17 cellular contexts compared by ENCODE assay signal in genomic region chr2:212979046-212979612, GRCh38.
"Had no signal": no experiment of that assay in that cellular context is flagged by ENCODE, and none has a peak within 500 bp of the region (broad histone marks: within the 10 kb centered on the region; RNA-seq: fewer than 3 reads in every experiment).

No MANE protein-coding gene starts in this region.

- FAIRE-seq: keratinocyte had no signal

- ATAC-seq: left lung; stimulated activated memory B cell treated with anti-CD40 and anti-IgM and Interleukin-4, amounts not matched to agents 10 μg/mL and 1 μg/mL and 100 μg/mL, for 72 hours had no signal

- H3K36me3 Mint-ChIP-seq: naive thymus-derived CD4-positive, alpha-beta T cell; stimulated activated memory B cell treated with anti-CD40 and anti-IgM and Interleukin-4, amounts not matched to agents 10 μg/mL and 1 μg/mL and 100 μg/mL, for 72 hours had no signal

- H3K4me1 ChIP-seq: colonic mucosa, left lung, tibial artery had no signal

- DNase-seq: activated CD4-positive, alpha-beta T cell treated with anti-CD3 and anti-CD28 coated beads for 1 hour; activated CD4-positive, alpha-beta T cell treated with anti-CD3 and anti-CD28 coated beads, Interleukin-2, amount 50 U/mL, for 4 hours; activated effector memory CD4-positive, alpha-beta T cell treated with Interleukin-2 at 50 U/mL for 16 hours; activated naive CD4-positive, alpha-beta T cell treated with anti-CD3 and anti-CD28 coated beads, Interleukin-2, amount 50 U/mL, for 16 hours; activated T-cell treated with anti-CD3 and anti-CD28 coated beads, Interleukin-2, amount 50 U/mL, for 24 hours; colonic mucosa; left lung; mammary epithelial cell; naive thymus-derived CD4-positive, alpha-beta T cell; stimulated activated CD4-positive, alpha-beta T cell treated with anti-CD3 and anti-CD28 coated beads, Interleukin-12 subunit alpha, Interleukin-12 subunit beta, amount 100 ng/mL, for 4 hours; stimulated activated CD4-positive, alpha-beta T cell treated with anti-CD3 and anti-CD28 coated beads, Interleukin-2, amount 100 ng/mL, for 24 hours; T1000; tibial artery had no signal

- H3K27me3 ChIP-seq: colonic mucosa, esophagus muscularis mucosa, left lung, neutrophil, tibial artery had no signal

- H3K4me3 ChIP-seq: colonic mucosa, esophagus muscularis mucosa, left lung, tibial artery had no signal

- H3K27ac Mint-ChIP-seq: activated T-cell treated with anti-CD3 and anti-CD28 coated beads, Interleukin-2, amount 50 U/mL, for 24 hours; stimulated activated memory B cell treated with anti-CD40 and anti-IgM and Interleukin-4, amounts not matched to agents 10 μg/mL and 1 μg/mL and 100 μg/mL, for 72 hours had no signal

- H3K9me3 Mint-ChIP-seq: activated T-cell treated with anti-CD3 and anti-CD28 coated beads, Interleukin-2, amount 50 U/mL, for 24 hours; stimulated activated memory B cell treated with anti-CD40 and anti-IgM and Interleukin-4, amounts not matched to agents 10 μg/mL and 1 μg/mL and 100 μg/mL, for 72 hours had no signal

- H3K27me3 Mint-ChIP-seq: activated T-cell treated with anti-CD3 and anti-CD28 coated beads, Interleukin-2, amount 50 U/mL, for 24 hours; stimulated activated memory B cell treated with anti-CD40 and anti-IgM and Interleukin-4, amounts not matched to agents 10 μg/mL and 1 μg/mL and 100 μg/mL, for 72 hours had no signal

- H3K27ac ChIP-seq: colonic mucosa, esophagus muscularis mucosa, left lung, neutrophil, tibial artery had no signal

- H3K4me3 Mint-ChIP-seq: activated T-cell treated with anti-CD3 and anti-CD28 coated beads, Interleukin-2, amount 50 U/mL, for 24 hours; stimulated activated memory B cell treated with anti-CD40 and anti-IgM and Interleukin-4, amounts not matched to agents 10 μg/mL and 1 μg/mL and 100 μg/mL, for 72 hours had no signal

- H3K4me1 Mint-ChIP-seq: stimulated activated memory B cell treated with anti-CD40 and anti-IgM and Interleukin-4, amounts not matched to agents 10 μg/mL and 1 μg/mL and 100 μg/mL, for 72 hours had no signal

- H3K9me3 ChIP-seq: colonic mucosa, esophagus muscularis mucosa, left lung, neutrophil, tibial artery had no signal

- H3K36me3 ChIP-seq: colonic mucosa, esophagus muscularis mucosa, left lung, neutrophil, tibial artery had no signal
